1 cellular context compared by ENCODE assay signal in the genomic region with DNA sequence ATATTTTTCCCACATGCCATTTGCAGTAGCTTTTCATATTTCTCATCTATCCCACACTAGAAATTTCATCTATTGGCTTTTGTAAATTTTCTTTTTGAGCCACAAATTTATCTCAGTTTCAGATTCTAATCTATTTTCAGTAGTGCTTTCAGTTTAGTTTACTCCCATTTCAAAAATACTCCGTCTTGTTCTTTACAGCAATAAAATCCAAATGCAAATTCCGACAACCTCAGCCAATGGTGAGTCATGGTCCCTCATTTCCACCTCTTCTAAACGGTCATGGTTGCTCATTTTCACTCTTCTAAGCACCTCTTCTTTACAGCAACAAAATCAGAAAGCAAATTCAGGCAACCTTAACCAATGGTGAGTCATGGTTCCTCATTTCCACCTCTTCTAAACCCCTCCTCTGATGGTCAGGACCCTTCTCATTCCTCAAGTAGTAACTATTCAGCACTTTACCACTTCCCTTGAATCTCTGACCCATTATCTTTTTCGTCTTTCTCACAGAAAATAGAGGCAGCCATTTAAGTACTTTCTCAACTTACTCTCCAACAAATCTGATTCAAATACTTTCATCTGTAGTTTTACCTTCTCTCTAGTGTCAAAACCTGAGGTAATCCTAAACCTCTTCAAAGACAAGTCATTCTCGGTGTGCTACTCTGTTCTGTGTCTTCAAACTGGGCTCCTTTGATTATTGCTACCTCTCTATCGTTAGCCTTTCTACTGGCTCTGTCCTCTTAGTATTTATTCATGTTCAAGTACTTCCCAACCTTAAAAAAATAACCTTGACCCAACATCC.
TF ChIP-seq lines count a peak whose summit lies in the region.

No MANE protein-coding gene starts in this region.

TF ChIP-seq in GM12878, 131 proteins besides CTCF, POLR2A, EP300 and RAD21 (continued from another document and continues in another):
- TF ChIP-seq BCLAF1 (IDR thresholded peaks at IDR 0.05) (no peak), PAX5 (IDR thresholded peaks at IDR 0.05; ENCODE audit: borderline replicate concordance, low read depth, low read length) (peak; percentile 89; the same call in 1 of the 2 replicates), STAT3 (IDR thresholded peaks at IDR 0.05; ENCODE audit: low read depth, low read length) (0 out of 2 replicates have a peak, but pooled peaks have one; percentile 26), CBX5 (IDR thresholded peaks at IDR 0.05; ENCODE audit: low read depth) (no peak), JUNB (IDR thresholded peaks at IDR 0.05) (peak; percentile 74), NFXL1 (IDR thresholded peaks at IDR 0.05; ENCODE audit: borderline replicate concordance) (no peak), CEBPZ (IDR thresholded peaks at IDR 0.05; ENCODE audit: low read depth, low read length) (no peak), RELA (IDR thresholded peaks at IDR 0.05; ENCODE audit: borderline replicate concordance, partially characterized antibody) (no peak), SKIL (IDR thresholded peaks at IDR 0.05; ENCODE audit: low read depth, poor library complexity, severe bottlenecking) (no peak), BACH1 (IDR thresholded peaks at IDR 0.05; ENCODE audit: borderline replicate concordance) (peak; percentile 41; the same call in 1 of the 2 replicates), CEBPB (IDR thresholded peaks at IDR 0.05; ENCODE audit: borderline replicate concordance in 1 of 2, low read depth in 2 of 2, low read length in 2 of 2) (0 out of 4 replicates have a peak, but pooled peaks of 1 of the 2 experiments have one; percentile 11), RB1 (IDR thresholded peaks at IDR 0.05; ENCODE audit: borderline replicate concordance) (no peak), IKZF1 (conservative IDR thresholded peaks at IDR 0.05) (no peak; the same call in 1 of the 2 replicates), CHD2 (IDR thresholded peaks at IDR 0.05; ENCODE audit: borderline replicate concordance, low read depth, low read length) (peak; percentile 12; the same call in 1 of the 2 replicates), SMARCA5 (IDR thresholded peaks at IDR 0.05) (0 out of 2 replicates have a peak, but pooled peaks have one; percentile 27), HDAC6 (IDR thresholded peaks at IDR 0.05; ENCODE audit: unreplicated experiment) (no peak), GABPA (IDR thresholded peaks at IDR 0.05; ENCODE audit: low read depth) (no peak), NBN (IDR thresholded peaks at IDR 0.05) (no peak), CBFB (IDR thresholded peaks at IDR 0.05; ENCODE audit: low read depth) (0 out of 2 replicates have a peak, but pooled peaks have one; percentile 38), SUZ12 (IDR thresholded peaks at IDR 0.05; ENCODE audit: unreplicated experiment) (no peak), REST (IDR thresholded peaks at IDR 0.05; ENCODE audit: low read depth, low read length) (0 out of 2 replicates have a peak, but pooled peaks have one; percentile 2), BCL3 (IDR thresholded peaks at IDR 0.05; ENCODE audit: borderline replicate concordance, insufficient read depth, low read depth, low read length, poor library complexity, severe bottlenecking) (peak; percentile 88)
- TF ChIP-seq, protein P1, sequence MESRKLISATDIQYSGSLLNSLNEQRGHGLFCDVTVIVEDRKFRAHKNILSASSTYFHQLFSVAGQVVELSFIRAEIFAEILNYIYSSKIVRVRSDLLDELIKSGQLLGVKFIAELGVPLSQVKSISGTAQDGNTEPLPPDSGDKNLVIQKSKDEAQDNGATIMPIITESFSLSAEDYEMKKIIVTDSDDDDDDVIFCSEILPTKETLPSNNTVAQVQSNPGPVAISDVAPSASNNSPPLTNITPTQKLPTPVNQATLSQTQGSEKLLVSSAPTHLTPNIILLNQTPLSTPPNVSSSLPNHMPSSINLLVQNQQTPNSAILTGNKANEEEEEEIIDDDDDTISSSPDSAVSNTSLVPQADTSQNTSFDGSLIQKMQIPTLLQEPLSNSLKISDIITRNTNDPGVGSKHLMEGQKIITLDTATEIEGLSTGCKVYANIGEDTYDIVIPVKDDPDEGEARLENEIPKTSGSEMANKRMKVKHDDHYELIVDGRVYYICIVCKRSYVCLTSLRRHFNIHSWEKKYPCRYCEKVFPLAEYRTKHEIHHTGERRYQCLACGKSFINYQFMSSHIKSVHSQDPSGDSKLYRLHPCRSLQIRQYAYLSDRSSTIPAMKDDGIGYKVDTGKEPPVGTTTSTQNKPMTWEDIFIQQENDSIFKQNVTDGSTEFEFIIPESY (IDR thresholded peaks at IDR 0.05), result no peak
- TF ChIP-seq, protein P2, sequence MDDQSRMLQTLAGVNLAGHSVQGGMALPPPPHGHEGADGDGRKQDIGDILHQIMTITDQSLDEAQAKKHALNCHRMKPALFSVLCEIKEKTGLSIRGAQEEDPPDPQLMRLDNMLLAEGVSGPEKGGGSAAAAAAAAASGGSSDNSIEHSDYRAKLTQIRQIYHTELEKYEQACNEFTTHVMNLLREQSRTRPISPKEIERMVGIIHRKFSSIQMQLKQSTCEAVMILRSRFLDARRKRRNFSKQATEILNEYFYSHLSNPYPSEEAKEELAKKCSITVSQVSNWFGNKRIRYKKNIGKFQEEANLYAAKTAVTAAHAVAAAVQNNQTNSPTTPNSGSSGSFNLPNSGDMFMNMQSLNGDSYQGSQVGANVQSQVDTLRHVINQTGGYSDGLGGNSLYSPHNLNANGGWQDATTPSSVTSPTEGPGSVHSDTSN (IDR thresholded peaks at IDR 0.05; ENCODE audit: insufficient replicate concordance, low read depth, low read length), result no peak
- TF ChIP-seq, protein P3, sequence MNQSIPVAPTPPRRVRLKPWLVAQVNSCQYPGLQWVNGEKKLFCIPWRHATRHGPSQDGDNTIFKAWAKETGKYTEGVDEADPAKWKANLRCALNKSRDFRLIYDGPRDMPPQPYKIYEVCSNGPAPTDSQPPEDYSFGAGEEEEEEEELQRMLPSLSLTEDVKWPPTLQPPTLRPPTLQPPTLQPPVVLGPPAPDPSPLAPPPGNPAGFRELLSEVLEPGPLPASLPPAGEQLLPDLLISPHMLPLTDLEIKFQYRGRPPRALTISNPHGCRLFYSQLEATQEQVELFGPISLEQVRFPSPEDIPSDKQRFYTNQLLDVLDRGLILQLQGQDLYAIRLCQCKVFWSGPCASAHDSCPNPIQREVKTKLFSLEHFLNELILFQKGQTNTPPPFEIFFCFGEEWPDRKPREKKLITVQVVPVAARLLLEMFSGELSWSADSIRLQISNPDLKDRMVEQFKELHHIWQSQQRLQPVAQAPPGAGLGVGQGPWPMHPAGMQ (IDR thresholded peaks at IDR 0.05; ENCODE audit: borderline replicate concordance), result no peak
